Comparison of ENCODE assay signal across 15 cellular contexts in genomic region chr10:46512725-46513124, GRCh38. TPM values are rescaled to one million over a fixed set of nuclear protein-coding genes. Genes with fewer than 3 reads are reported as not detected.
"Had no signal": no experiment of that assay in that cellular context is flagged by ENCODE, and none has a peak within 500 bp of the region (broad histone marks: within the 10 kb centered on the region; RNA-seq: fewer than 3 reads in every experiment).

No MANE protein-coding gene starts in this region.

RNA-seq across cellular contexts. Expression of gene GPRIN2, which starts 43.7 kb away (rescaled TPM):
- total RNA-seq: activated B cell treated with CpG ODN at 0.5 μM for 24 hours; activated CD4-positive, alpha-beta memory T cell treated with anti-CD3 and anti-CD28 coated beads for 36 hours; activated CD4-positive, alpha-beta memory T cell treated with anti-CD3 and anti-CD28 coated beads, Interleukin-2, amount 10 ng/mL, durations not matched to agents 7 days and 5 days; activated CD4-positive, alpha-beta T cell treated with anti-CD3 and anti-CD28 coated beads for 36 hours; activated CD4-positive, alpha-beta T cell treated with anti-CD3 and anti-CD28 coated beads, Interleukin-2, amount 10 ng/mL, durations not matched to agents 24 days and 14 days; activated CD4-positive, alpha-beta T cell treated with anti-CD3 and anti-CD28 coated beads, Interleukin-2, amount 10 ng/mL, durations not matched to agents 7 days and 5 days; activated CD8-positive, alpha-beta memory T cell treated with anti-CD3 and anti-CD28 coated beads for 36 hours; activated CD8-positive, alpha-beta memory T cell treated with anti-CD3 and anti-CD28 coated beads, Interleukin-2, amount 10 ng/mL, durations not matched to agents 7 days and 5 days; activated CD8-positive, alpha-beta T cell treated with anti-CD3 and anti-CD28 coated beads for 36 hours; activated CD8-positive, alpha-beta T cell treated with anti-CD3 and anti-CD28 coated beads, Interleukin-2, amount 10 ng/mL, durations not matched to agents 7 days and 5 days; T-cell; T-helper 1 cell treated with Interleukin-12 subunit alpha and Interleukin-12 subunit beta and Interleukin-4 antibody, amounts not matched to agents 30 ng/mL and 1 ng/mL, for 36 hours; T-helper 17 cell; T-helper 2 cell treated with Interferon-gamma antibody and Interleukin-4, amounts not matched to agents 100 ng/mL and 5 ng/mL, for 36 hours had no signal

RNA-seq across cellular contexts. Expression of gene NPY4R, which starts 47.0 kb away (rescaled TPM):
- total RNA-seq: activated B cell treated with CpG ODN at 0.5 μM for 24 hours; activated CD4-positive, alpha-beta memory T cell treated with anti-CD3 and anti-CD28 coated beads for 36 hours; activated CD4-positive, alpha-beta memory T cell treated with anti-CD3 and anti-CD28 coated beads, Interleukin-2, amount 10 ng/mL, durations not matched to agents 7 days and 5 days; activated CD4-positive, alpha-beta T cell treated with anti-CD3 and anti-CD28 coated beads for 36 hours; activated CD4-positive, alpha-beta T cell treated with anti-CD3 and anti-CD28 coated beads, Interleukin-2, amount 10 ng/mL, durations not matched to agents 24 days and 14 days; activated CD4-positive, alpha-beta T cell treated with anti-CD3 and anti-CD28 coated beads, Interleukin-2, amount 10 ng/mL, durations not matched to agents 7 days and 5 days; activated CD8-positive, alpha-beta memory T cell treated with anti-CD3 and anti-CD28 coated beads for 36 hours; activated CD8-positive, alpha-beta memory T cell treated with anti-CD3 and anti-CD28 coated beads, Interleukin-2, amount 10 ng/mL, durations not matched to agents 7 days and 5 days; activated CD8-positive, alpha-beta T cell treated with anti-CD3 and anti-CD28 coated beads for 36 hours; activated CD8-positive, alpha-beta T cell treated with anti-CD3 and anti-CD28 coated beads, Interleukin-2, amount 10 ng/mL, durations not matched to agents 7 days and 5 days; T-cell; T-helper 1 cell treated with Interleukin-12 subunit alpha and Interleukin-12 subunit beta and Interleukin-4 antibody, amounts not matched to agents 30 ng/mL and 1 ng/mL, for 36 hours; T-helper 17 cell; T-helper 2 cell treated with Interferon-gamma antibody and Interleukin-4, amounts not matched to agents 100 ng/mL and 5 ng/mL, for 36 hours; WTC11 had no signal
